ENCODE assay signal across 1 cellular context in the genomic region with DNA sequence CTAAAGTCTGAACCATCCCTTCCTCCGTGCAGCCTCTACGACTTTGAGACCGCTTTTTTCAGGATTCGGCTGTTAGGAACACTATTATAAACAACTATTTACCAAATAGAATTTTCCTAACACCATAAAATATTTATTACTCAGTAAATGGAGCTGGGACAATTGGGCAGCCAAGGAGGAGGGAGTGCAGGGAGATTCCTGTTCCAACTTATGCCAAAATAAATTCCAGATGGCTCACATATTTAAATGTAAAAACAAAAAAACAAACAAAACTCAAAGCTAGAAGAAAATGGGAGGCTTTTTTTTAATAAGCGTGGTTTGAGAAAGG.
TF ChIP-seq lines count a peak whose summit lies in the region.

No MANE protein-coding gene starts in this region.

TF ChIP-seq in K562, 482 proteins besides CTCF, POLR2A, EP300 and RAD21:
- TF ChIP-seq ZNF766 (CRISPR knock-in tag; conservative IDR thresholded peaks at IDR 0.05) (no peak), PURB (CRISPR knock-in tag; IDR thresholded peaks at IDR 0.05; ENCODE audit: low read depth) (no peak)
- TF ChIP-seq, protein P1, sequence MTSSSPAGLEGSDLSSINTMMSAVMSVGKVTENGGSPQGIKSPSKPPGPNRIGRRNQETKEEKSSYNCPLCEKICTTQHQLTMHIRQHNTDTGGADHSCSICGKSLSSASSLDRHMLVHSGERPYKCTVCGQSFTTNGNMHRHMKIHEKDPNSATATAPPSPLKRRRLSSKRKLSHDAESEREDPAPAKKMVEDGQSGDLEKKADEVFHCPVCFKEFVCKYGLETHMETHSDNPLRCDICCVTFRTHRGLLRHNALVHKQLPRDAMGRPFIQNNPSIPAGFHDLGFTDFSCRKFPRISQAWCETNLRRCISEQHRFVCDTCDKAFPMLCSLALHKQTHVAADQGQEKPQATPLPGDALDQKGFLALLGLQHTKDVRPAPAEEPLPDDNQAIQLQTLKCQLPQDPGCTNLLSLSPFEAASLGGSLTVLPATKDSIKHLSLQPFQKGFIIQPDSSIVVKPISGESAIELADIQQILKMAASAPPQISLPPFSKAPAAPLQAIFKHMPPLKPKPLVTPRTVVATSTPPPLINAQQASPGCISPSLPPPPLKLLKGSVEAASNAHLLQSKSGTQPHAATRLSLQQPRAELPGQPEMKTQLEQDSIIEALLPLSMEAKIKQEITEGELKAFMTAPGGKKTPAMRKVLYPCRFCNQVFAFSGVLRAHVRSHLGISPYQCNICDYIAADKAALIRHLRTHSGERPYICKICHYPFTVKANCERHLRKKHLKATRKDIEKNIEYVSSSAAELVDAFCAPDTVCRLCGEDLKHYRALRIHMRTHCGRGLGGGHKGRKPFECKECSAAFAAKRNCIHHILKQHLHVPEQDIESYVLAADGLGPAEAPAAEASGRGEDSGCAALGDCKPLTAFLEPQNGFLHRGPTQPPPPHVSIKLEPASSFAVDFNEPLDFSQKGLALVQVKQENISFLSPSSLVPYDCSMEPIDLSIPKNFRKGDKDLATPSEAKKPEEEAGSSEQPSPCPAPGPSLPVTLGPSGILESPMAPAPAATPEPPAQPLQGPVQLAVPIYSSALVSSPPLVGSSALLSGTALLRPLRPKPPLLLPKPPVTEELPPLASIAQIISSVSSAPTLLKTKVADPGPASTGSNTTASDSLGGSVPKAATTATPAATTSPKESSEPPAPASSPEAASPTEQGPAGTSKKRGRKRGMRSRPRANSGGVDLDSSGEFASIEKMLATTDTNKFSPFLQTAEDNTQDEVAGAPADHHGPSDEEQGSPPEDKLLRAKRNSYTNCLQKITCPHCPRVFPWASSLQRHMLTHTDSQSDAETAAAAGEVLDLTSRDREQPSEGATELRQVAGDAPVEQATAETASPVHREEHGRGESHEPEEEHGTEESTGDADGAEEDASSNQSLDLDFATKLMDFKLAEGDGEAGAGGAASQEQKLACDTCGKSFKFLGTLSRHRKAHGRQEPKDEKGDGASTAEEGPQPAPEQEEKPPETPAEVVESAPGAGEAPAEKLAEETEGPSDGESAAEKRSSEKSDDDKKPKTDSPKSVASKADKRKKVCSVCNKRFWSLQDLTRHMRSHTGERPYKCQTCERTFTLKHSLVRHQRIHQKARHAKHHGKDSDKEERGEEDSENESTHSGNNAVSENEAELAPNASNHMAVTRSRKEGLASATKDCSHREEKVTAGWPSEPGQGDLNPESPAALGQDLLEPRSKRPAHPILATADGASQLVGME (CRISPR knock-in tag; IDR thresholded peaks at IDR 0.05) = no peak
